In genomic region chr9:13445123-13445522, GRCh38 we compare ENCODE assay signal across 15 cellular contexts.
DNase-seq lines count a peak whose midpoint lies in the region; ATAC-seq and TF ChIP-seq lines count a peak whose summit lies in the region.
"Had no signal": no experiment of that assay in that cellular context is flagged by ENCODE, and none has a peak within 500 bp of the region (broad histone marks: within the 10 kb centered on the region; RNA-seq: fewer than 3 reads in every experiment).

No MANE protein-coding gene starts in this region.

- ATAC-seq in right cardiac atrium: peak; percentile 43 to 62
- no peak for ATAC-seq in activated naive CD8-positive, alpha-beta T cell treated with anti-CD3 and anti-CD28 coated beads, Interleukin-2, amount 50 U/mL, for 24 hours
- ATAC-seq in T-cell (replicated peaks in 1 of 4): no peak

- no peaks in the 10 kb centered on the region for H3K4me1 Mint-ChIP-seq in activated naive CD8-positive, alpha-beta T cell treated with anti-CD3 and anti-CD28 coated beads, Interleukin-2, amount 50 U/mL, for 24 hours
- H3K4me1 Mint-ChIP-seq in T-cell: no peaks in the 10 kb centered on the region
- H3K4me1 Mint-ChIP-seq: CD8-positive, alpha-beta memory T cell had no signal

- WGBS in right cardiac atrium: 42% methylated on average over 4 of the region's 4 CpGs
- 73 to 80% methylated on average over 4 of the region's 4 CpGs for WGBS in thyroid gland, 2 donors

- TF ChIP-seq CTCF in thyroid gland (IDR thresholded peaks at IDR 0.05): no peak

- no peak for TF ChIP-seq POLR2A in thyroid gland (IDR thresholded peaks at IDR 0.05)

- H3K4me3 ChIP-seq in right cardiac atrium (ENCODE audit: low read length): no peak overlapping the region
- H3K4me3 ChIP-seq in thyroid gland (replicated peaks in 1 of 3): no peak overlapping the region
- H3K4me3 ChIP-seq: lung, transverse colon had no signal

- H3K4me1 ChIP-seq in right cardiac atrium (ENCODE audit: control insufficient read depth, insufficient read depth, low read length) (no peaks in the 10 kb centered on the region), thyroid gland (no peaks in the 10 kb centered on the region)
- H3K4me1 ChIP-seq: transverse colon had no signal

- intact Hi-C loops in right cardiac atrium (cut with DNase I) (loop anchor here in 2 of 4 donors (10.0 kb wide), 4 partner anchors 120 to 650 kb away; no protein-coding TSS in a partner anchor), thyroid gland (cut with DNase I) (loop anchor here (10.0 kb wide), 1 partner anchor 970 kb away; no protein-coding TSS in a partner anchor)

- DNase-seq in NCI-H1105 treated with DMSO at 0.1 percent for 48 hours (lab: John Stamatoyannopoulos, UW): peak; percentile 31
- no peak for DNase-seq in NCI-H1105 (lab: John Stamatoyannopoulos, UW)
- peak; percentile 83 for DNase-seq in cerebellar cortex (ENCODE audit: low spot score)
- peak in 1 of 3 donors; percentile 37 for DNase-seq in right cardiac atrium
- DNase-seq in thyroid gland: no peak
- DNase-seq in activated naive CD8-positive, alpha-beta T cell treated with anti-CD3 and anti-CD28 coated beads, Interleukin-2, amount 50 U/mL, for 24 hours: no peak
- no peak for DNase-seq in activated CD8-positive, alpha-beta memory T cell treated with anti-CD3 and anti-CD28 coated beads for 24 hours
- no peak for DNase-seq in T-cell
- DNase-seq: activated CD4-positive, alpha-beta T cell treated with anti-CD3 and anti-CD28 coated beads, Interleukin-2, amount 50 U/mL, for 4 hours; CD8-positive, alpha-beta memory T cell; MM.1S; NCI-H524; small intestine; transverse colon had no signal

- no peaks in the 10 kb centered on the region for H3K27me3 Mint-ChIP-seq in activated naive CD8-positive, alpha-beta T cell treated with anti-CD3 and anti-CD28 coated beads, Interleukin-2, amount 50 U/mL, for 24 hours
- H3K27me3 Mint-ChIP-seq in T-cell: no peaks in the 10 kb centered on the region
- H3K27me3 Mint-ChIP-seq: CD8-positive, alpha-beta memory T cell had no signal

- H3K27ac ChIP-seq in right cardiac atrium (ENCODE audit: low read length) (peak overlapping the region; percentile 89), thyroid gland (peak overlapping the region in 2 of 3 donors; percentile 6 to 26)
- H3K27ac ChIP-seq: transverse colon had no signal

- CTCF ChIA-PET in T-cell (lab: Charles Lee): no interaction called here

- no peaks in the 10 kb centered on the region for H3K36me3 Mint-ChIP-seq in activated naive CD8-positive, alpha-beta T cell treated with anti-CD3 and anti-CD28 coated beads, Interleukin-2, amount 50 U/mL, for 24 hours (ENCODE audit: low read depth)
- no peaks in the 10 kb centered on the region for H3K36me3 Mint-ChIP-seq in T-cell
- H3K36me3 Mint-ChIP-seq: CD8-positive, alpha-beta memory T cell had no signal

- H3K9me3 Mint-ChIP-seq in activated naive CD8-positive, alpha-beta T cell treated with anti-CD3 and anti-CD28 coated beads, Interleukin-2, amount 50 U/mL, for 24 hours: no peaks in the 10 kb centered on the region
- H3K9me3 Mint-ChIP-seq in T-cell: peaks cover 0 to 5% (median 4%) of the 10 kb centered on the region in 3 donors

- POLR2A ChIA-PET in T-cell (lab: Charles Lee): no interaction called here

- H3K27me3 ChIP-seq in right cardiac atrium (ENCODE audit: control insufficient read depth, insufficient read depth) (no peaks in the 10 kb centered on the region), thyroid gland (no peaks in the 10 kb centered on the region)

- H3K4me3 Mint-ChIP-seq in activated naive CD8-positive, alpha-beta T cell treated with anti-CD3 and anti-CD28 coated beads, Interleukin-2, amount 50 U/mL, for 24 hours: no peak overlapping the region
- H3K4me3 Mint-ChIP-seq in T-cell: no peak overlapping the region
- H3K4me3 Mint-ChIP-seq: CD8-positive, alpha-beta memory T cell had no signal

- no peaks in the 10 kb centered on the region for H3K9me3 ChIP-seq in right cardiac atrium (ENCODE audit: control insufficient read depth, low read length)
- no peaks in the 10 kb centered on the region for H3K9me3 ChIP-seq in thyroid gland
- H3K9me3 ChIP-seq: transverse colon had no signal

- H3K27ac Mint-ChIP-seq in activated naive CD8-positive, alpha-beta T cell treated with anti-CD3 and anti-CD28 coated beads, Interleukin-2, amount 50 U/mL, for 24 hours: no peak overlapping the region
- H3K27ac Mint-ChIP-seq in T-cell: no peak overlapping the region
- H3K27ac Mint-ChIP-seq: CD8-positive, alpha-beta memory T cell had no signal

- no peaks in the 10 kb centered on the region for H3K36me3 ChIP-seq in thyroid gland
- H3K36me3 ChIP-seq: transverse colon had no signal

Comparison
In these comparisons a context has a peak if more than half of its experiments do, and no peak if none do; other contexts are left out.
1. DNase-seq: peak in NCI-H1105 treated with DMSO at 0.1 percent for 48 hours (single experiment) and cerebellar cortex (single experiment); none in NCI-H1105 (single experiment), thyroid gland (0 of 2), activated naive CD8-positive, alpha-beta T cell treated with anti-CD3 and anti-CD28 coated beads, Interleukin-2, amount 50 U/mL, for 24 hours (single experiment), activated CD8-positive, alpha-beta memory T cell treated with anti-CD3 and anti-CD28 coated beads for 24 hours (single experiment) and T-cell (0 of 34).
2. ATAC-seq: peak in right cardiac atrium (2 of 2); none in activated naive CD8-positive, alpha-beta T cell treated with anti-CD3 and anti-CD28 coated beads, Interleukin-2, amount 50 U/mL, for 24 hours (single experiment) and T-cell (0 of 4).